In the genomic region with DNA sequence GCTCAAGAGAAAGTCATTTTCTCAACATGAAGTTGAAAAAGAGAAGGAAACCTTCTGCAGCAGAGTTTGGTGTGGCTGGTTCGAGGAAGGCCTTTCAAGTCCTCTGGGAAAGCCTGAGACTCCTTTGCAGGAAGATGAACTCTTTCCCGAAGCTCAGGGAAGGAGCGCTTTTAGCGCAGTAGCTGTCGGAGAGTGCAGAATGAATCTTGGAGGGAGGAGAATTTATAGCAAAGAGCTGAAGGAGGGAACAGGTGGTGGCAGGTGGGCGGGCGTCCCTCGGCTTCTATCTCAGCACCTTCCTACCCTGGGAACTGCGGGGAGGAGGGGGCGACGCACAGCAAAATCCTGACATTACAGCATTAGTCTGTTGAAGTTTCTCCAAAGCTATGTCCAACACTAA, we compare ENCODE assay signal across 8 cellular contexts. TPM values are rescaled to one million over a fixed set of nuclear protein-coding genes. Genes with fewer than 3 reads are reported as not detected.
DNase-seq lines count a peak whose midpoint lies in the region; ATAC-seq, FAIRE-seq and TF ChIP-seq lines count a peak whose summit lies in the region.

A gene (minus strand): TSS at position 198 of the 400 bp plus-strand sequence. CDS start 436 bp downstream, outside the sequence.

- TF ChIP-seq POLR2A in A549 (IDR thresholded peaks at IDR 0.05; ENCODE audit: low read length) = no peak

- no peak; the same call in 2 of the 3 replicates for TF ChIP-seq CTCF in A549 (IDR thresholded peaks at IDR 0.05)

- POLR2A ChIA-PET in A549 (lab: Yijun Ruan, JAX) = interaction anchor here (0.6 to 2.0 kb wide), 9 partner anchors 8 to 135 kb away, joined by 3 to 22 read pairs (median 5); a partner anchor contains a TSS

- H3K36me3 ChIP-seq in mucosa of stomach (ENCODE audit: control insufficient read depth, insufficient read depth, low read length) = no peaks in the 10 kb centered on the region

- CTCF ChIA-PET in A549 (lab: Yijun Ruan, JAX) = interaction anchor here (0.7 to 3.1 kb wide), 9 partner anchors 9 to 149 kb away, joined by 3 to 11 read pairs (median 5); no protein-coding TSS in a partner anchor

- H3K4me3 ChIP-seq in A549 = peak within 1 kb of the TSS; percentile 51
- H3K4me3 ChIP-seq in mucosa of stomach (ENCODE audit: low read length) = peak within 1 kb of the TSS; percentile 60

- H3K9ac ChIP-seq in mucosa of stomach (ENCODE audit: low read length) = peak within 1 kb of the TSS; percentile 76

- no peaks in the 10 kb centered on the region for H3K9me3 ChIP-seq in A549
- H3K9me3 ChIP-seq in mucosa of stomach (ENCODE audit: control insufficient read depth, low read length) = no peaks in the 10 kb centered on the region

- H3K4me2 ChIP-seq in A549 = peak within 1 kb of the TSS; percentile 80

- no peak for TF ChIP-seq EP300 in A549 (IDR thresholded peaks at IDR 0.05)

- DNase-seq in A549 (ENCODE audit: low read depth in 1 of 2, low spot score in 1 of 2) = no peak
- DNase-seq in HT-29 (ENCODE audit: low spot score) = peak; percentile 26
- peak; percentile 68 for DNase-seq in cerebellar cortex (ENCODE audit: low spot score)
- DNase-seq in central memory CD4-positive, alpha-beta T cell = no peak
- no peak for DNase-seq in D341Med (ENCODE audit: low spot score)
- no peak for DNase-seq in NCI-H1436 (lab: John Stamatoyannopoulos, UW)

- peak within 1 kb of the TSS; percentile 81 to 96 for H3K27ac ChIP-seq in A549

- no peak for FAIRE-seq in A549 (lab: Jason Lieb, UNC)

- TF ChIP-seq RAD21 in A549 (conservative IDR thresholded peaks at IDR 0.05 in 1 of 2, IDR thresholded peaks at IDR 0.05 in 1 of 2) = no peak

- no peaks in the 10 kb centered on the region for H3K27me3 ChIP-seq in mucosa of stomach (ENCODE audit: control insufficient read depth, insufficient read depth, low read length)

- 90% methylated on average over 11 of the region's 11 CpGs for WGBS in A549 (ENCODE audit: missing lambda C conversion rate)

- H3K4me1 ChIP-seq in A549 (peaks cover 11% of the 10 kb centered on the region), mucosa of stomach (ENCODE audit: control insufficient read depth, insufficient read depth, low read length) (no peaks in the 10 kb centered on the region)

- ATAC-seq in A549 = peak in 1 of 2 experiments; percentile 14; a peak in 1 of 6 replicates
- no peak for ATAC-seq in GM21367 (IDR thresholded peaks at IDR 0.05; ENCODE audit: unreplicated experiment)

TF ChIP-seq in A549, 52 proteins besides CTCF, POLR2A, EP300 and RAD21:
- TF ChIP-seq KDM1A (IDR thresholded peaks at IDR 0.05; ENCODE audit: low read depth) (no peak), HOXA7 (CRISPR knock-in tag; IDR thresholded peaks at IDR 0.05) (no peak)
- TF ChIP-seq, protein P1, sequence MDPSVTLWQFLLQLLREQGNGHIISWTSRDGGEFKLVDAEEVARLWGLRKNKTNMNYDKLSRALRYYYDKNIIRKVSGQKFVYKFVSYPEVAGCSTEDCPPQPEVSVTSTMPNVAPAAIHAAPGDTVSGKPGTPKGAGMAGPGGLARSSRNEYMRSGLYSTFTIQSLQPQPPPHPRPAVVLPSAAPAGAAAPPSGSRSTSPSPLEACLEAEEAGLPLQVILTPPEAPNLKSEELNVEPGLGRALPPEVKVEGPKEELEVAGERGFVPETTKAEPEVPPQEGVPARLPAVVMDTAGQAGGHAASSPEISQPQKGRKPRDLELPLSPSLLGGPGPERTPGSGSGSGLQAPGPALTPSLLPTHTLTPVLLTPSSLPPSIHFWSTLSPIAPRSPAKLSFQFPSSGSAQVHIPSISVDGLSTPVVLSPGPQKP (IDR thresholded peaks at IDR 0.05; ENCODE audit: low read depth, low read length) = no peak
TF ChIP-seq in A549: peak in this region for 0.

RNA-seq across cellular contexts. Expression of the gene that starts here (rescaled TPM):
- 0.16 and 0.27 TPM in 2 replicates for polyA plus RNA-seq in A549 (2011; rRNA removed)
- polyA plus RNA-seq in A549 (2012; cell fraction: cytosol; rRNA removed) = 0.41 and 0.47 TPM in 2 replicates
- 0.43 TPM in 2 replicates for polyA plus RNA-seq in A549 (2012; cell fraction: nucleus; rRNA removed)
- 0.08 to 0.18 TPM (median 0.09 TPM) in 3 replicates for polyA plus RNA-seq in A549 (2017; fragmentation: RNase III; extraction: RNeasy Plus Mini Kit Qiagen cat#74134 plus additional on column Dnase treatment)
- not detected in 2 replicates for polyA minus RNA-seq in A549 (2011; rRNA and poly(A)+ RNA removed)
- total RNA-seq in HT-29 (2014; rRNA removed; shearing (Covaris generic)) = 0.29 TPM in 1 of 2 replicates, not detected in the other

Comparison
In these comparisons a context has a peak if more than half of its experiments do, and no peak if none do; other contexts are left out.
1. Peak in DNase-seq in HT-29; RNA of the gene not detected or under 1 TPM.